Comparison of ENCODE assay signal across 2 cellular contexts in the genomic region with DNA sequence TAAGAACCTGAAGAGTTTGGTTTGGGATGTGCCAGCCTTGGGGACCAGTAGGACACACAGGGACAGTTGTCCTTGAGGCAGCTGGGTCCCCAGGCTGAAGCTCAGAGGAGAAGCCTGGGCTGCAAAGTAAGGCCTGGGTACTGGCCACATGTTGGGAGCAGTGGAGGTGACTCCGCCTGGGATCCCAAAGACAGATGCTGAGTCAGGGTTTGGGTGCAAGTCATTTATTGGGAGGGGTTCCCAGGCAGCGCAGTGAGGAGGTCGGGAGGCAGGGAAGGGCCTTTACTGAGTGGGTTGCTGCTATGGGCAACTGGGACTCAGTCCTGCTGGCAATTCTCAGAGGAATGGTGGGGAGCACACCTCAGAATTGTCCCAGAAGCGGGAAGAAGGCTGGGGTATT.
TF ChIP-seq lines count a peak whose summit lies in the region.

No MANE protein-coding gene starts in this region.

TF ChIP-seq in HepG2, 621 proteins besides CTCF, POLR2A, EP300 and RAD21:
- TF ChIP-seq MAFK (conservative IDR thresholded peaks at IDR 0.05 in 1 of 2, IDR thresholded peaks at IDR 0.05 in 1 of 2; ENCODE audit: low read length in 2 of 2) = peak; percentile 51 to 64; a peak in 3 of 4 replicates
- TF ChIP-seq GLI4 (CRISPR knock-in tag; IDR thresholded peaks at IDR 0.05; ENCODE audit: borderline replicate concordance) = no peak
- TF ChIP-seq RBAK (CRISPR knock-in tag; IDR thresholded peaks at IDR 0.05) = no peak
- peak; percentile 30; the same call in 1 of the 2 replicates for TF ChIP-seq MAFF (IDR thresholded peaks at IDR 0.05; ENCODE audit: low read depth, low read length)
- no peak for TF ChIP-seq ZNF274 (CRISPR knock-in tag; IDR thresholded peaks at IDR 0.05)
TF ChIP-seq in HepG2: peak in this region for 2.

TF ChIP-seq in K562, 482 proteins besides CTCF, POLR2A, EP300 and RAD21:
- TF ChIP-seq C11orf30 (IDR thresholded peaks at IDR 0.05; ENCODE audit: low read depth) (peak; percentile 61), SMAD4 (CRISPR knock-in tag; conservative IDR thresholded peaks at IDR 0.05) (no peak), ZNF584 (CRISPR knock-in tag; IDR thresholded peaks at IDR 0.05; ENCODE audit: low read depth) (no peak), ID3 (CRISPR knock-in tag; IDR thresholded peaks at IDR 0.05) (no peak), ID3 (tag; IDR thresholded peaks at IDR 0.05) (no peak), ZNF316 (IDR thresholded peaks at IDR 0.05) (peak; percentile 64)
